1 cellular context compared by ENCODE assay signal in the genomic region with DNA sequence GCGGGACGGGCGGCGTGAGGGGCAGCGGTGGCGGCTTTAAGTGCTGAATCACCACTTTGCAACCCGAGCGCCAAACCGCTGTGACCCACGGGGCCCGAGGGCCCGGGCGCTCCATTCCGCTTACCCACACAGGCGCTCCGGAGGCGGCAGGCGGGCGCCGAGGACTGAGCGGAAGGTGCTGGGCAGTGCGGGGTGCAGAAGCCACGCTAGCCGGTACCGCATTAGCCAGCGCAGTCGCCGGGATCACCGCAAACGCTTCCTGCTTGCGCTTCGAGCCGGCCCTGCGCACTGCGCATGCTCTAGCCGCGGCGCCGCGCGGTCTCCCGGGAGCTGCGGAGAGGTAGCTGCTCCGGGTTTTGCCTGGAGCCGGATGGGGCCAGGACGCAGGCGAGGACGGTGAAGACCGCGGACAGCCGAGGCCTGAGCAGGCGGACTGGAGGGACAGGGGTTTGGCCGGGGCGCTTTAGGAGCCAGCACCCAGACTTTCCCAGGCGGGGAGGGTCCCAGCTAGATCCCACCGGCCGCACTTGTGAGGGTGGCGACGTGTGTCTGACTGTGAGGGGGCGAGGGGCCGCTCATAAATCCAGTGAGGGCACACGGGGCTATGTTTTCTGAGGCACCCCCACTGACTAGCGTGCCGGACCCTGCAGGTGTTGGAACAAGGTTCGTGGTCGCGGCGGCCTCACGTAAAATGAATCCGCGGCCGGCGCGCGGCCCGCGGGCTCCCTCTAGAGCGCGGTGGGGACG.
TF ChIP-seq lines count a peak whose summit lies in the region.

Gene IDE (minus strand): TSS at position 296 of the 747 bp plus-strand sequence. CDS start 74 bp downstream, at position 222.

TF ChIP-seq in K562, 482 proteins besides CTCF, POLR2A, EP300 and RAD21 (continued from another document and continues in another):
- TF ChIP-seq THRA (IDR thresholded peaks at IDR 0.05) (no peak), ZNF583 (CRISPR knock-in tag; IDR thresholded peaks at IDR 0.05) (no peak), FOXA3 (CRISPR knock-in tag; conservative IDR thresholded peaks at IDR 0.05 in 1 of 2, IDR thresholded peaks at IDR 0.05 in 1 of 2) (no peak), HDAC2 (IDR thresholded peaks at IDR 0.05) (0 out of 2 replicates have a peak, but pooled peaks have one; percentile 57), SRSF7 (optimal IDR thresholded peaks at IDR 0.05; ENCODE audit: low read depth, low read length) (no peak), ZNF431 (CRISPR knock-in tag; IDR thresholded peaks at IDR 0.05) (0 out of 2 replicates have a peak, but pooled peaks have one; percentile 20), CEBPB (tag; IDR thresholded peaks at IDR 0.05) (no peak), MEIS2 (IDR thresholded peaks at IDR 0.05; ENCODE audit: partially characterized antibody) (peak; percentile 81), PCBP2 (IDR thresholded peaks at IDR 0.05; ENCODE audit: low read depth, low read length, poor library complexity, severe bottlenecking) (no peak), ZNF140 (CRISPR knock-in tag; IDR thresholded peaks at IDR 0.05) (no peak), BACH1 (tag; IDR thresholded peaks at IDR 0.05) (peak; percentile 73), ATF4 (CRISPR knock-in tag; IDR thresholded peaks at IDR 0.05) (no peak), ZFP1 (CRISPR knock-in tag; IDR thresholded peaks at IDR 0.05) (no peak), SFPQ (IDR thresholded peaks at IDR 0.05; ENCODE audit: low read depth, low read length) (no peak), SP2 (IDR thresholded peaks at IDR 0.05; ENCODE audit: extremely low read depth, low read depth, low read length, poor library complexity, severe bottlenecking) (no peak), ZNF695 (CRISPR knock-in tag; IDR thresholded peaks at IDR 0.05) (no peak), ZNF217 (CRISPR knock-in tag; IDR thresholded peaks at IDR 0.05) (no peak), POLR3G (IDR thresholded peaks at IDR 0.05; ENCODE audit: extremely low read depth, insufficient read length, insufficient replicate concordance) (no peak), KLF10 (CRISPR knock-in tag; IDR thresholded peaks at IDR 0.05) (no peak), FOSL1 (tag; conservative IDR thresholded peaks at IDR 0.05) (peak; percentile 67), KDM1A (IDR thresholded peaks at IDR 0.05) (0 out of 4 replicates have a peak, but pooled peaks of 1 of the 2 experiments have one; percentile 15), ZNF436 (CRISPR knock-in tag; IDR thresholded peaks at IDR 0.05) (no peak), ZNF764 (CRISPR knock-in tag; IDR thresholded peaks at IDR 0.05; ENCODE audit: low read depth) (no peak), ZNF347 (CRISPR knock-in tag; IDR thresholded peaks at IDR 0.05; ENCODE audit: low read depth) (no peak), C11orf30 (IDR thresholded peaks at IDR 0.05; ENCODE audit: low read depth) (peak; percentile 97), SLC30A9 (CRISPR knock-in tag; IDR thresholded peaks at IDR 0.05) (no peak), NFRKB (IDR thresholded peaks at IDR 0.05; ENCODE audit: low read depth) (no peak), DDX20 (tag; IDR thresholded peaks at IDR 0.05; ENCODE audit: low read depth) (no peak), MCM5 (IDR thresholded peaks at IDR 0.05; ENCODE audit: low read depth) (no peak), ZNF444 (CRISPR knock-in tag; IDR thresholded peaks at IDR 0.05) (no peak), COPS2 (conservative IDR thresholded peaks at IDR 0.05) (no peak)
- TF ChIP-seq, protein P1, sequence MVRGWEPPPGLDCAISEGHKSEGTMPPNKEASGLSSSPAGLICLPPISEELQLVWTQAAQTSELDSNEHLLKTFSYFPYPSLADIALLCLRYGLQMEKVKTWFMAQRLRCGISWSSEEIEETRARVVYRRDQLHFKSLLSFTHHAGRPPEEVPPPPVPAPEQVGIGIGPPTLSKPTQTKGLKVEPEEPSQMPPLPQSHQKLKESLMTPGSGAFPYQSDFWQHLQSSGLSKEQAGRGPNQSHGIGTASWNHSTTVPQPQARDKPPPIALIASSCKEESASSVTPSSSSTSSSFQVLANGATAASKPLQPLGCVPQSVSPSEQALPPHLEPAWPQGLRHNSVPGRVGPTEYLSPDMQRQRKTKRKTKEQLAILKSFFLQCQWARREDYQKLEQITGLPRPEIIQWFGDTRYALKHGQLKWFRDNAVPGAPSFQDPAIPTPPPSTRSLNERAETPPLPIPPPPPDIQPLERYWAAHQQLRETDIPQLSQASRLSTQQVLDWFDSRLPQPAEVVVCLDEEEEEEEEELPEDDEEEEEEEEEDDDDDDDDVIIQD (CRISPR knock-in tag; IDR thresholded peaks at IDR 0.05): no peak
- TF ChIP-seq, protein P2, sequence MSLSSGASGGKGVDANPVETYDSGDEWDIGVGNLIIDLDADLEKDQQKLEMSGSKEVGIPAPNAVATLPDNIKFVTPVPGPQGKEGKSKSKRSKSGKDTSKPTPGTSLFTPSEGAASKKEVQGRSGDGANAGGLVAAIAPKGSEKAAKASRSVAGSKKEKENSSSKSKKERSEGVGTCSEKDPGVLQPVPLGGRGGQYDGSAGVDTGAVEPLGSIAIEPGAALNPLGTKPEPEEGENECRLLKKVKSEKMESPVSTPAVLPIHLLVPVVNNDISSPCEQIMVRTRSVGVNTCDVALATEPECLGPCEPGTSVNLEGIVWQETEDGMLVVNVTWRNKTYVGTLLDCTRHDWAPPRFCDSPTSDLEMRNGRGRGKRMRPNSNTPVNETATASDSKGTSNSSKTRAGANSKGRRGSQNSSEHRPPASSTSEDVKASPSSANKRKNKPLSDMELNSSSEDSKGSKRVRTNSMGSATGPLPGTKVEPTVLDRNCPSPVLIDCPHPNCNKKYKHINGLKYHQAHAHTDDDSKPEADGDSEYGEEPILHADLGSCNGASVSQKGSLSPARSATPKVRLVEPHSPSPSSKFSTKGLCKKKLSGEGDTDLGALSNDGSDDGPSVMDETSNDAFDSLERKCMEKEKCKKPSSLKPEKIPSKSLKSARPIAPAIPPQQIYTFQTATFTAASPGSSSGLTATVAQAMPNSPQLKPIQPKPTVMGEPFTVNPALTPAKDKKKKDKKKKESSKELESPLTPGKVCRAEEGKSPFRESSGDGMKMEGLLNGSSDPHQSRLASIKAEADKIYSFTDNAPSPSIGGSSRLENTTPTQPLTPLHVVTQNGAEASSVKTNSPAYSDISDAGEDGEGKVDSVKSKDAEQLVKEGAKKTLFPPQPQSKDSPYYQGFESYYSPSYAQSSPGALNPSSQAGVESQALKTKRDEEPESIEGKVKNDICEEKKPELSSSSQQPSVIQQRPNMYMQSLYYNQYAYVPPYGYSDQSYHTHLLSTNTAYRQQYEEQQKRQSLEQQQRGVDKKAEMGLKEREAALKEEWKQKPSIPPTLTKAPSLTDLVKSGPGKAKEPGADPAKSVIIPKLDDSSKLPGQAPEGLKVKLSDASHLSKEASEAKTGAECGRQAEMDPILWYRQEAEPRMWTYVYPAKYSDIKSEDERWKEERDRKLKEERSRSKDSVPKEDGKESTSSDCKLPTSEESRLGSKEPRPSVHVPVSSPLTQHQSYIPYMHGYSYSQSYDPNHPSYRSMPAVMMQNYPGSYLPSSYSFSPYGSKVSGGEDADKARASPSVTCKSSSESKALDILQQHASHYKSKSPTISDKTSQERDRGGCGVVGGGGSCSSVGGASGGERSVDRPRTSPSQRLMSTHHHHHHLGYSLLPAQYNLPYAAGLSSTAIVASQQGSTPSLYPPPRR (CRISPR knock-in tag; IDR thresholded peaks at IDR 0.05; ENCODE audit: borderline replicate concordance): no peak
- TF ChIP-seq, protein P3, sequence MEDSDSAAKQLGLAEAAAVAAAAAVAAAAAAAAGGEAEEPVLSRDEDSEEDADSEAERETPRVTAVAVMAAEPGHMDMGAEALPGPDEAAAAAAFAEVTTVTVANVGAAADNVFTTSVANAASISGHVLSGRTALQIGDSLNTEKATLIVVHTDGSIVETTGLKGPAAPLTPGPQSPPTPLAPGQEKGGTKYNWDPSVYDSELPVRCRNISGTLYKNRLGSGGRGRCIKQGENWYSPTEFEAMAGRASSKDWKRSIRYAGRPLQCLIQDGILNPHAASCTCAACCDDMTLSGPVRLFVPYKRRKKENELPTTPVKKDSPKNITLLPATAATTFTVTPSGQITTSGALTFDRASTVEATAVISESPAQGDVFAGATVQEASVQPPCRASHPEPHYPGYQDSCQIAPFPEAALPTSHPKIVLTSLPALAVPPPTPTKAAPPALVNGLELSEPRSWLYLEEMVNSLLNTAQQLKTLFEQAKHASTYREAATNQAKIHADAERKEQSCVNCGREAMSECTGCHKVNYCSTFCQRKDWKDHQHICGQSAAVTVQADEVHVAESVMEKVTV (CRISPR knock-in tag; IDR thresholded peaks at IDR 0.05): 0 out of 2 replicates have a peak, but pooled peaks have one; percentile 59
- TF ChIP-seq, protein P4, sequence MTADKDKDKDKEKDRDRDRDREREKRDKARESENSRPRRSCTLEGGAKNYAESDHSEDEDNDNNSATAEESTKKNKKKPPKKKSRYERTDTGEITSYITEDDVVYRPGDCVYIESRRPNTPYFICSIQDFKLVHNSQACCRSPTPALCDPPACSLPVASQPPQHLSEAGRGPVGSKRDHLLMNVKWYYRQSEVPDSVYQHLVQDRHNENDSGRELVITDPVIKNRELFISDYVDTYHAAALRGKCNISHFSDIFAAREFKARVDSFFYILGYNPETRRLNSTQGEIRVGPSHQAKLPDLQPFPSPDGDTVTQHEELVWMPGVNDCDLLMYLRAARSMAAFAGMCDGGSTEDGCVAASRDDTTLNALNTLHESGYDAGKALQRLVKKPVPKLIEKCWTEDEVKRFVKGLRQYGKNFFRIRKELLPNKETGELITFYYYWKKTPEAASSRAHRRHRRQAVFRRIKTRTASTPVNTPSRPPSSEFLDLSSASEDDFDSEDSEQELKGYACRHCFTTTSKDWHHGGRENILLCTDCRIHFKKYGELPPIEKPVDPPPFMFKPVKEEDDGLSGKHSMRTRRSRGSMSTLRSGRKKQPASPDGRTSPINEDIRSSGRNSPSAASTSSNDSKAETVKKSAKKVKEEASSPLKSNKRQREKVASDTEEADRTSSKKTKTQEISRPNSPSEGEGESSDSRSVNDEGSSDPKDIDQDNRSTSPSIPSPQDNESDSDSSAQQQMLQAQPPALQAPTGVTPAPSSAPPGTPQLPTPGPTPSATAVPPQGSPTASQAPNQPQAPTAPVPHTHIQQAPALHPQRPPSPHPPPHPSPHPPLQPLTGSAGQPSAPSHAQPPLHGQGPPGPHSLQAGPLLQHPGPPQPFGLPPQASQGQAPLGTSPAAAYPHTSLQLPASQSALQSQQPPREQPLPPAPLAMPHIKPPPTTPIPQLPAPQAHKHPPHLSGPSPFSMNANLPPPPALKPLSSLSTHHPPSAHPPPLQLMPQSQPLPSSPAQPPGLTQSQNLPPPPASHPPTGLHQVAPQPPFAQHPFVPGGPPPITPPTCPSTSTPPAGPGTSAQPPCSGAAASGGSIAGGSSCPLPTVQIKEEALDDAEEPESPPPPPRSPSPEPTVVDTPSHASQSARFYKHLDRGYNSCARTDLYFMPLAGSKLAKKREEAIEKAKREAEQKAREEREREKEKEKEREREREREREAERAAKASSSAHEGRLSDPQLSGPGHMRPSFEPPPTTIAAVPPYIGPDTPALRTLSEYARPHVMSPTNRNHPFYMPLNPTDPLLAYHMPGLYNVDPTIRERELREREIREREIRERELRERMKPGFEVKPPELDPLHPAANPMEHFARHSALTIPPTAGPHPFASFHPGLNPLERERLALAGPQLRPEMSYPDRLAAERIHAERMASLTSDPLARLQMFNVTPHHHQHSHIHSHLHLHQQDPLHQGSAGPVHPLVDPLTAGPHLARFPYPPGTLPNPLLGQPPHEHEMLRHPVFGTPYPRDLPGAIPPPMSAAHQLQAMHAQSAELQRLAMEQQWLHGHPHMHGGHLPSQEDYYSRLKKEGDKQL (CRISPR knock-in tag; IDR thresholded peaks at IDR 0.05; ENCODE audit: borderline replicate concordance): no peak
- TF ChIP-seq, protein P5, sequence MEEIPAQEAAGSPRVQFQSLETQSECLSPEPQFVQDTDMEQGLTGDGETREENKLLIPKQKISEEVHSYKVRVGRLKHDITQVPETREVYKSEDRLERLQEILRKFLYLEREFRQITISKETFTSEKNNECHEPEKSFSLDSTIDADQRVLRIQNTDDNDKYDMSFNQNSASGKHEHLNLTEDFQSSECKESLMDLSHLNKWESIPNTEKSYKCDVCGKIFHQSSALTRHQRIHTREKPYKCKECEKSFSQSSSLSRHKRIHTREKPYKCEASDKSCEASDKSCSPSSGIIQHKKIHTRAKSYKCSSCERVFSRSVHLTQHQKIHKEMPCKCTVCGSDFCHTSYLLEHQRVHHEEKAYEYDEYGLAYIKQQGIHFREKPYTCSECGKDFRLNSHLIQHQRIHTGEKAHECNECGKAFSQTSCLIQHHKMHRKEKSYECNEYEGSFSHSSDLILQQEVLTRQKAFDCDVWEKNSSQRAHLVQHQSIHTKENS (CRISPR knock-in tag; IDR thresholded peaks at IDR 0.05): no peak
